ENCODE assay signal across 1 cellular context in the genomic region with DNA sequence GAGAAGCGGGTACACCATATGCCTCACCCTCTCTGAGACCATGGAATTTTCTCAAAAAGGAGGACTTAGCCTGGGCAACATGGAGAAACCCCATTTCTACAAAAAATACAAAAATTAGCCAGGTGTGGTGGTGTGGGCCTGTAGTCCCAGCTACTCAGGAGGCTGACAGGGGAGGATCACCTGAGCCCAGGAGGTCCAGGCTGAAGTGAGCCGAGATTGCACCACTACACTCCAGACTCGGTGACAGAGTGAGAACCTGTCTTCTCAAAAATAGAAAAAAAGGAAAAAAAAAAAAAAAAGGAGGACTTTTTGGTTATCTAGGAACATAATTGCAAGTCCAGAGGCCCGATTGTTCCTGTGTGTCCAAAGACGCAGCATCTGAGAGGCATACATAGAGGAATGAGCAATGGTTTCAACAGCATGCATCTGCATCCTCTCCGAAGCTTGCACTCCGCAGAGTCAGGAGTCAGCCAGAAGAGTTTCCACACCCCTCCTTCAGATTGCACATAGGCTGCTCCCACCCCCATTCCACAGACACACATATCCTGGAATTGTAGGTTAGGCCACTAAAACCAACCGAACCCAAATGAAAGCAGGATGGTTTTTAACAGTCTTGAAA.
TF ChIP-seq lines count a peak whose summit lies in the region.

No MANE protein-coding gene starts in this region.

TF ChIP-seq in GM23338, 12 proteins besides CTCF, POLR2A, EP300 and RAD21:
- TF ChIP-seq, protein P1, sequence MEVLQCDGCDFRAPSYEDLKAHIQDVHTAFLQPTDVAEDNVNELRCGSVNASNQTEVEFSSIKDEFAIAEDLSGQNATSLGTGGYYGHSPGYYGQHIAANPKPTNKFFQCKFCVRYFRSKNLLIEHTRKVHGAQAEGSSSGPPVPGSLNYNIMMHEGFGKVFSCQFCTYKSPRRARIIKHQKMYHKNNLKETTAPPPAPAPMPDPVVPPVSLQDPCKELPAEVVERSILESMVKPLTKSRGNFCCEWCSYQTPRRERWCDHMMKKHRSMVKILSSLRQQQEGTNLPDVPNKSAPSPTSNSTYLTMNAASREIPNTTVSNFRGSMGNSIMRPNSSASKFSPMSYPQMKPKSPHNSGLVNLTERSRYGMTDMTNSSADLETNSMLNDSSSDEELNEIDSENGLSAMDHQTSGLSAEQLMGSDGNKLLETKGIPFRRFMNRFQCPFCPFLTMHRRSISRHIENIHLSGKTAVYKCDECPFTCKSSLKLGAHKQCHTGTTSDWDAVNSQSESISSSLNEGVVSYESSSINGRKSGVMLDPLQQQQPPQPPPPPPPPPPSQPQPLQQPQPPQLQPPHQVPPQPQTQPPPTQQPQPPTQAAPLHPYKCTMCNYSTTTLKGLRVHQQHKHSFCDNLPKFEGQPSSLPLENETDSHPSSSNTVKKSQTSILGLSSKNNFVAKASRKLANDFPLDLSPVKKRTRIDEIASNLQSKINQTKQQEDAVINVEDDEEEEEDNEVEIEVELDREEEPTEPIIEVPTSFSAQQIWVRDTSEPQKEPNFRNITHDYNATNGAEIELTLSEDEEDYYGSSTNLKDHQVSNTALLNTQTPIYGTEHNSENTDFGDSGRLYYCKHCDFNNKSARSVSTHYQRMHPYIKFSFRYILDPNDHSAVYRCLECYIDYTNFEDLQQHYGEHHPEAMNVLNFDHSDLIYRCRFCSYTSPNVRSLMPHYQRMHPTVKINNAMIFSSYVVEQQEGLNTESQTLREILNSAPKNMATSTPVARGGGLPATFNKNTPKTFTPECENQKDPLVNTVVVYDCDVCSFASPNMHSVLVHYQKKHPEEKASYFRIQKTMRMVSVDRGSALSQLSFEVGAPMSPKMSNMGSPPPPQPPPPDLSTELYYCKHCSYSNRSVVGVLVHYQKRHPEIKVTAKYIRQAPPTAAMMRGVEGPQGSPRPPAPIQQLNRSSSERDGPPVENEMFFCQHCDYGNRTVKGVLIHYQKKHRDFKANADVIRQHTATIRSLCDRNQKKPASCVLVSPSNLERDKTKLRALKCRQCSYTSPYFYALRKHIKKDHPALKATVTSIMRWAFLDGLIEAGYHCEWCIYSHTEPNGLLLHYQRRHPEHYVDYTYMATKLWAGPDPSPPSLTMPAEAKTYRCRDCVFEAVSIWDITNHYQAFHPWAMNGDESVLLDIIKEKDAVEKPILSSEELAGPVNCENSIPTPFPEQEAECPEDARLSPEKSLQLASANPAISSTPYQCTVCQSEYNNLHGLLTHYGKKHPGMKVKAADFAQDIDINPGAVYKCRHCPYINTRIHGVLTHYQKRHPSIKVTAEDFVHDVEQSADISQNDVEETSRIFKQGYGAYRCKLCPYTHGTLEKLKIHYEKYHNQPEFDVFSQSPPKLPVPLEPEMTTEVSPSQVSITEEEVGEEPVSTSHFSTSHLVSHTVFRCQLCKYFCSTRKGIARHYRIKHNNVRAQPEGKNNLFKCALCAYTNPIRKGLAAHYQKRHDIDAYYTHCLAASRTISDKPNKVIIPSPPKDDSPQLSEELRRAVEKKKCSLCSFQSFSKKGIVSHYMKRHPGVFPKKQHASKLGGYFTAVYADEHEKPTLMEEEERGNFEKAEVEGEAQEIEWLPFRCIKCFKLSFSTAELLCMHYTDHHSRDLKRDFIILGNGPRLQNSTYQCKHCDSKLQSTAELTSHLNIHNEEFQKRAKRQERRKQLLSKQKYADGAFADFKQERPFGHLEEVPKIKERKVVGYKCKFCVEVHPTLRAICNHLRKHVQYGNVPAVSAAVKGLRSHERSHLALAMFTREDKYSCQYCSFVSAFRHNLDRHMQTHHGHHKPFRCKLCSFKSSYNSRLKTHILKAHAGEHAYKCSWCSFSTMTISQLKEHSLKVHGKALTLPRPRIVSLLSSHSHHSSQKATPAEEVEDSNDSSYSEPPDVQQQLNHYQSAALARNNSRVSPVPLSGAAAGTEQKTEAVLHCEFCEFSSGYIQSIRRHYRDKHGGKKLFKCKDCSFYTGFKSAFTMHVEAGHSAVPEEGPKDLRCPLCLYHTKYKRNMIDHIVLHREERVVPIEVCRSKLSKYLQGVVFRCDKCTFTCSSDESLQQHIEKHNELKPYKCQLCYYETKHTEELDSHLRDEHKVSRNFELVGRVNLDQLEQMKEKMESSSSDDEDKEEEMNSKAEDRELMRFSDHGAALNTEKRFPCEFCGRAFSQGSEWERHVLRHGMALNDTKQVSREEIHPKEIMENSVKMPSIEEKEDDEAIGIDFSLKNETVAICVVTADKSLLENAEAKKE (CRISPR knock-in tag; IDR thresholded peaks at IDR 0.05): no peak
- no peak for TF ChIP-seq JUNB (IDR thresholded peaks at IDR 0.05; ENCODE audit: unreplicated experiment)
- TF ChIP-seq POLR2AphosphoS5 (IDR thresholded peaks at IDR 0.05; ENCODE audit: low read depth): no peak
- TF ChIP-seq CREB1 (CRISPR knock-in tag; IDR thresholded peaks at IDR 0.05; ENCODE audit: low read depth): no peak
- TF ChIP-seq ZNF331 (CRISPR knock-in tag; IDR thresholded peaks at IDR 0.05; ENCODE audit: low read depth): no peak
- TF ChIP-seq ZNF114 (CRISPR knock-in tag; IDR thresholded peaks at IDR 0.05): no peak
- TF ChIP-seq STAT1 (IDR thresholded peaks at IDR 0.05; ENCODE audit: unreplicated experiment): no peak
- TF ChIP-seq, protein P2, sequence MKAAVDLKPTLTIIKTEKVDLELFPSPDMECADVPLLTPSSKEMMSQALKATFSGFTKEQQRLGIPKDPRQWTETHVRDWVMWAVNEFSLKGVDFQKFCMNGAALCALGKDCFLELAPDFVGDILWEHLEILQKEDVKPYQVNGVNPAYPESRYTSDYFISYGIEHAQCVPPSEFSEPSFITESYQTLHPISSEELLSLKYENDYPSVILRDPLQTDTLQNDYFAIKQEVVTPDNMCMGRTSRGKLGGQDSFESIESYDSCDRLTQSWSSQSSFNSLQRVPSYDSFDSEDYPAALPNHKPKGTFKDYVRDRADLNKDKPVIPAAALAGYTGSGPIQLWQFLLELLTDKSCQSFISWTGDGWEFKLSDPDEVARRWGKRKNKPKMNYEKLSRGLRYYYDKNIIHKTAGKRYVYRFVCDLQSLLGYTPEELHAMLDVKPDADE (IDR thresholded peaks at IDR 0.05): no peak
- no peak for TF ChIP-seq EZH2 (IDR thresholded peaks at IDR 0.05; ENCODE audit: low read depth, unreplicated experiment)
- TF ChIP-seq, protein P3, sequence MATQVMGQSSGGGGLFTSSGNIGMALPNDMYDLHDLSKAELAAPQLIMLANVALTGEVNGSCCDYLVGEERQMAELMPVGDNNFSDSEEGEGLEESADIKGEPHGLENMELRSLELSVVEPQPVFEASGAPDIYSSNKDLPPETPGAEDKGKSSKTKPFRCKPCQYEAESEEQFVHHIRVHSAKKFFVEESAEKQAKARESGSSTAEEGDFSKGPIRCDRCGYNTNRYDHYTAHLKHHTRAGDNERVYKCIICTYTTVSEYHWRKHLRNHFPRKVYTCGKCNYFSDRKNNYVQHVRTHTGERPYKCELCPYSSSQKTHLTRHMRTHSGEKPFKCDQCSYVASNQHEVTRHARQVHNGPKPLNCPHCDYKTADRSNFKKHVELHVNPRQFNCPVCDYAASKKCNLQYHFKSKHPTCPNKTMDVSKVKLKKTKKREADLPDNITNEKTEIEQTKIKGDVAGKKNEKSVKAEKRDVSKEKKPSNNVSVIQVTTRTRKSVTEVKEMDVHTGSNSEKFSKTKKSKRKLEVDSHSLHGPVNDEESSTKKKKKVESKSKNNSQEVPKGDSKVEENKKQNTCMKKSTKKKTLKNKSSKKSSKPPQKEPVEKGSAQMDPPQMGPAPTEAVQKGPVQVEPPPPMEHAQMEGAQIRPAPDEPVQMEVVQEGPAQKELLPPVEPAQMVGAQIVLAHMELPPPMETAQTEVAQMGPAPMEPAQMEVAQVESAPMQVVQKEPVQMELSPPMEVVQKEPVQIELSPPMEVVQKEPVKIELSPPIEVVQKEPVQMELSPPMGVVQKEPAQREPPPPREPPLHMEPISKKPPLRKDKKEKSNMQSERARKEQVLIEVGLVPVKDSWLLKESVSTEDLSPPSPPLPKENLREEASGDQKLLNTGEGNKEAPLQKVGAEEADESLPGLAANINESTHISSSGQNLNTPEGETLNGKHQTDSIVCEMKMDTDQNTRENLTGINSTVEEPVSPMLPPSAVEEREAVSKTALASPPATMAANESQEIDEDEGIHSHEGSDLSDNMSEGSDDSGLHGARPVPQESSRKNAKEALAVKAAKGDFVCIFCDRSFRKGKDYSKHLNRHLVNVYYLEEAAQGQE (IDR thresholded peaks at IDR 0.05; ENCODE audit: unreplicated experiment): no peak
- no peak for TF ChIP-seq EZH2phosphoT487 (IDR thresholded peaks at IDR 0.05; ENCODE audit: unreplicated experiment)
- no peak for TF ChIP-seq NANOG (IDR thresholded peaks at IDR 0.05; ENCODE audit: borderline replicate concordance)
